In genomic region chr11:103610435-103610834, GRCh38 we compare ENCODE assay signal across 26 cellular contexts.
"Had no signal": no experiment of that assay in that cellular context is flagged by ENCODE, and none has a peak within 500 bp of the region (broad histone marks: within the 10 kb centered on the region; RNA-seq: fewer than 3 reads in every experiment).

No MANE protein-coding gene starts in this region.

- H3K36me3 Mint-ChIP-seq: natural killer cell had no signal

- H3K4me3 Mint-ChIP-seq: natural killer cell; stimulated activated naive CD8-positive, alpha-beta T cell treated with anti-CD3 and anti-CD28 coated beads, Interleukin-15, amount 100 ng/mL, for 72 hours had no signal

- H3K27ac ChIP-seq: coronary artery, esophagus squamous epithelium, left lung, pancreas, right lobe of liver, tibial nerve, upper lobe of left lung had no signal

- H3K9me3 ChIP-seq: esophagus squamous epithelium, heart right ventricle, left lung, pancreas, right lobe of liver, tibial nerve, upper lobe of left lung had no signal

- H3K4me1 Mint-ChIP-seq: natural killer cell; stimulated activated naive CD8-positive, alpha-beta T cell treated with anti-CD3 and anti-CD28 coated beads, Interleukin-15, amount 100 ng/mL, for 72 hours had no signal

- H3K27me3 ChIP-seq: esophagus squamous epithelium, heart right ventricle, pancreas, right lobe of liver, tibial nerve, upper lobe of left lung had no signal

- DNase-seq: dermis blood vessel endothelial cell; effector memory CD4-positive, alpha-beta T cell; erythroblast; esophagus squamous epithelium; foreskin melanocyte; glutamatergic neuron; heart right ventricle; hippocampal formation; left cardiac atrium; left lung; natural killer cell; occipital lobe; pancreas; right lobe of liver; stimulated activated CD4-positive, alpha-beta T cell treated with anti-CD3 and anti-CD28 coated beads, Interleukin-12 subunit alpha, Interleukin-12 subunit beta, amount 100 ng/mL, for 4 hours; stimulated activated CD4-positive, alpha-beta T cell treated with anti-CD3 and anti-CD28 coated beads, Interleukin-1b, Interleukin-23, amount 100 ng/mL, for 48 hours; stimulated activated CD4-positive, alpha-beta T cell treated with anti-CD3 and anti-CD28 coated beads, Interleukin-4, amount 100 ng/mL, for 1 hour; stimulated activated CD8-positive, alpha-beta memory T cell treated with anti-CD3 and anti-CD28 coated beads, Interleukin-4, amount 100 ng/mL, for 48 hours; stimulated activated naive CD4-positive, alpha-beta T cell; stimulated activated naive CD8-positive, alpha-beta T cell treated with anti-CD3 and anti-CD28 coated beads, Interleukin-15, amount 100 ng/mL, for 72 hours; upper lobe of left lung had no signal

- FAIRE-seq: islet of Langerhans, pancreas, urothelium cell line had no signal

- H3K4me3 ChIP-seq: coronary artery, esophagus squamous epithelium, heart right ventricle, left lung, pancreas, right lobe of liver, smooth muscle cell, tibial nerve, upper lobe of left lung had no signal

- H3K27ac Mint-ChIP-seq: natural killer cell; stimulated activated naive CD8-positive, alpha-beta T cell treated with anti-CD3 and anti-CD28 coated beads, Interleukin-15, amount 100 ng/mL, for 72 hours had no signal

- H3K4me2 ChIP-seq: smooth muscle cell had no signal

- H3K4me1 ChIP-seq: esophagus squamous epithelium, heart right ventricle, left lung, pancreas, right lobe of liver, tibial nerve, upper lobe of left lung had no signal

- H3K36me3 ChIP-seq: esophagus squamous epithelium, heart right ventricle, left lung, pancreas, right lobe of liver, tibial nerve, upper lobe of left lung had no signal
